8 cellular contexts compared by ENCODE assay signal in the genomic region with DNA sequence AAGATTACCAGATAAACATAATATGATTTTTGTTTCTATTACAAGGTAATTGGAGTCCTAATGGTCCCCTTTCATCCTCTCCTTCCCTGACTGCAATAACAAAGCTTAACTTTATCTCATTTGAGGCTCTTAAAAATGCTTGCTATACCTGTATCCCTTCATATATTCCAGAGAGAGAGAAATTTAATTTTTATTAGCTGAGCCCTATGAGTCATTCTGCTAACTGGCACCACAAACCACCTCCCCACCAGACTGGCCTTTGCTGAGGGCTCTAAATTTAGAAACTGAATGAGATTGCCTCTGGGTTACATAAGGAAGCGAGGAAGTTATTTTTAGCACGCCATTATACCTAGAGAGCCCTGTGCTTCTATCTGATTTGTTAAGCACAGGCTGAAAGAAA. TPM values are rescaled to one million over a fixed set of nuclear protein-coding genes. Genes with fewer than 3 reads are reported as not detected.
DNase-seq lines count a peak whose midpoint lies in the region; ATAC-seq, FAIRE-seq and TF ChIP-seq lines count a peak whose summit lies in the region.

No MANE protein-coding gene starts in this region.

- POLR2A ChIA-PET in HEK293 (lab: Yijun Ruan, JAX) = interaction anchor here (0.6 kb wide), 1 partner anchor 1247 kb away, joined by 3 read pairs; no protein-coding TSS in a partner anchor
- POLR2A ChIA-PET in activated CD4-positive, alpha-beta memory T cell treated with anti-CD3 and anti-CD28 coated beads, Interleukin-2, amount 10 ng/mL, durations not matched to agents 7 days and 5 days (lab: Charles Lee) = no interaction called here

- WGBS in pancreas, 2 donors = 1 to 6% methylated on average over 2 of the region's 2 CpGs
- 0 to 12% (median 3%) methylated on average over 2 of the region's 2 CpGs for WGBS in spleen, 5 donors

- no peak for TF ChIP-seq CTCF in HEK293 (tag by site-specific recombination; IDR thresholded peaks at IDR 0.05)
- TF ChIP-seq CTCF in pancreas (IDR thresholded peaks at IDR 0.05) = no peak
- no peak for TF ChIP-seq CTCF in spleen (IDR thresholded peaks at IDR 0.05 in 8 of 11, conservative IDR thresholded peaks at IDR 0.05 in 3 of 11)

- H3K4me3 ChIP-seq in HEK293 (ENCODE audit: low read depth, low read length) (no peak overlapping the region), pancreas (no peak overlapping the region), spleen (no peak overlapping the region)

- no peaks in the 10 kb centered on the region for H3K36me3 Mint-ChIP-seq in activated CD4-positive, alpha-beta memory T cell treated with anti-CD3 and anti-CD28 coated beads, Interleukin-2, amount 10 ng/mL, durations not matched to agents 7 days and 5 days (ENCODE audit: low read depth)

- CTCF ChIA-PET in HEK293 (lab: Yijun Ruan, JAX) = no interaction called here
- CTCF ChIA-PET in activated CD4-positive, alpha-beta memory T cell treated with anti-CD3 and anti-CD28 coated beads, Interleukin-2, amount 10 ng/mL, durations not matched to agents 7 days and 5 days (lab: Charles Lee) = no interaction called here

- no peak overlapping the region for H3K27ac Mint-ChIP-seq in activated CD4-positive, alpha-beta memory T cell treated with anti-CD3 and anti-CD28 coated beads, Interleukin-2, amount 10 ng/mL, durations not matched to agents 7 days and 5 days

- H3K4me1 ChIP-seq in HEK293 (ENCODE audit: control insufficient read depth, insufficient read depth, low read length) (no peaks in the 10 kb centered on the region), pancreas (no peaks in the 10 kb centered on the region), spleen (no peaks in the 10 kb centered on the region)

- no peaks in the 10 kb centered on the region for H3K36me3 ChIP-seq in HEK293 (ENCODE audit: control insufficient read depth in 2 of 2, insufficient read depth in 1 of 2, low read length in 2 of 2)
- H3K36me3 ChIP-seq in pancreas = no peaks in the 10 kb centered on the region
- H3K36me3 ChIP-seq in spleen = no peaks in the 10 kb centered on the region

- no peaks in the 10 kb centered on the region for H3K9me3 Mint-ChIP-seq in activated CD4-positive, alpha-beta memory T cell treated with anti-CD3 and anti-CD28 coated beads, Interleukin-2, amount 10 ng/mL, durations not matched to agents 7 days and 5 days

- no peaks in the 10 kb centered on the region for H3K4me1 Mint-ChIP-seq in activated CD4-positive, alpha-beta memory T cell treated with anti-CD3 and anti-CD28 coated beads, Interleukin-2, amount 10 ng/mL, durations not matched to agents 7 days and 5 days

- DNase-seq in COR-L47 (lab: John Stamatoyannopoulos, UW) (peak; percentile 41), NCI-H2171 (lab: John Stamatoyannopoulos, UW) (peak; percentile 6), cerebellar nuclear complex (lab: John Stamatoyannopoulos, UW) (peak; percentile 39 to 62), pancreas (peak in 2 of 6 donors; percentile 6 to 20), spleen (no peak)
- no peak for DNase-seq in activated CD4-positive, alpha-beta memory T cell treated with anti-CD3 and anti-CD28 coated beads, Interleukin-2, amount 10 ng/mL, durations not matched to agents 7 days and 5 days
- DNase-seq in activated T-cell treated with anti-CD3 and anti-CD28 coated beads, Interleukin-2, amount 50 U/mL, for 48 hours = no peak

- H3K4me3 Mint-ChIP-seq in activated CD4-positive, alpha-beta memory T cell treated with anti-CD3 and anti-CD28 coated beads, Interleukin-2, amount 10 ng/mL, durations not matched to agents 7 days and 5 days = no peak overlapping the region

- H3K27me3 ChIP-seq in pancreas (no peaks in the 10 kb centered on the region), spleen (replicated peaks in 1 of 7) (peaks cover 0 to 5% (median 0%) of the 10 kb centered on the region in 7 donors)

- H3K27ac ChIP-seq in HEK293 (ENCODE audit: extremely low read depth, low read depth, low read length) (peak overlapping the region; percentile 47), pancreas (no peak overlapping the region), spleen (no peak overlapping the region)

- ATAC-seq in pancreas = peak; percentile 79 to 98 (median 90)

- no peaks in the 10 kb centered on the region for H3K27me3 Mint-ChIP-seq in activated CD4-positive, alpha-beta memory T cell treated with anti-CD3 and anti-CD28 coated beads, Interleukin-2, amount 10 ng/mL, durations not matched to agents 7 days and 5 days

- H3K9me3 ChIP-seq in HEK293 (ENCODE audit: control insufficient read depth, insufficient read depth, low read depth, low read length) (no peaks in the 10 kb centered on the region), pancreas (no peaks in the 10 kb centered on the region), spleen (no peaks in the 10 kb centered on the region)

- FAIRE-seq in pancreas (lab: Jason Lieb, UNC) = peak; percentile 93

- intact Hi-C loops in pancreas (cut with DNase I) = no loop called here
- intact Hi-C loops in spleen (cut with DNase I; ENCODE audit: low total_unique reads) = no loop called here

- no peak for TF ChIP-seq POLR2A in spleen (IDR thresholded peaks at IDR 0.05)

TF ChIP-seq in HEK293, 187 proteins besides CTCF, POLR2A, EP300 and RAD21 (continues in another document):
- TF ChIP-seq SP7 (tag by site-specific recombination; IDR thresholded peaks at IDR 0.05) = no peak
- TF ChIP-seq ZNF660 (tag by site-specific recombination; IDR thresholded peaks at IDR 0.05) = peak; percentile 51; the same call in 1 of the 2 replicates
- TF ChIP-seq, protein P1, sequence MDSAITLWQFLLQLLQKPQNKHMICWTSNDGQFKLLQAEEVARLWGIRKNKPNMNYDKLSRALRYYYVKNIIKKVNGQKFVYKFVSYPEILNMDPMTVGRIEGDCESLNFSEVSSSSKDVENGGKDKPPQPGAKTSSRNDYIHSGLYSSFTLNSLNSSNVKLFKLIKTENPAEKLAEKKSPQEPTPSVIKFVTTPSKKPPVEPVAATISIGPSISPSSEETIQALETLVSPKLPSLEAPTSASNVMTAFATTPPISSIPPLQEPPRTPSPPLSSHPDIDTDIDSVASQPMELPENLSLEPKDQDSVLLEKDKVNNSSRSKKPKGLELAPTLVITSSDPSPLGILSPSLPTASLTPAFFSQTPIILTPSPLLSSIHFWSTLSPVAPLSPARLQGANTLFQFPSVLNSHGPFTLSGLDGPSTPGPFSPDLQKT (IDR thresholded peaks at IDR 0.05; ENCODE audit: borderline replicate concordance, low read depth, low read length) = no peak
- TF ChIP-seq, protein P2, sequence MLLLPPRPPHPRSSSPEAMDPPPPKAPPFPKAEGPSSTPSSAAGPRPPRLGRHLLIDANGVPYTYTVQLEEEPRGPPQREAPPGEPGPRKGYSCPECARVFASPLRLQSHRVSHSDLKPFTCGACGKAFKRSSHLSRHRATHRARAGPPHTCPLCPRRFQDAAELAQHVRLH (tag by site-specific recombination; IDR thresholded peaks at IDR 0.05) = no peak
- TF ChIP-seq ZNF37A (tag by site-specific recombination; IDR thresholded peaks at IDR 0.05) = no peak
- TF ChIP-seq KLF9 (tag by site-specific recombination; IDR thresholded peaks at IDR 0.05; ENCODE audit: low read depth) = no peak
- TF ChIP-seq, protein P3, sequence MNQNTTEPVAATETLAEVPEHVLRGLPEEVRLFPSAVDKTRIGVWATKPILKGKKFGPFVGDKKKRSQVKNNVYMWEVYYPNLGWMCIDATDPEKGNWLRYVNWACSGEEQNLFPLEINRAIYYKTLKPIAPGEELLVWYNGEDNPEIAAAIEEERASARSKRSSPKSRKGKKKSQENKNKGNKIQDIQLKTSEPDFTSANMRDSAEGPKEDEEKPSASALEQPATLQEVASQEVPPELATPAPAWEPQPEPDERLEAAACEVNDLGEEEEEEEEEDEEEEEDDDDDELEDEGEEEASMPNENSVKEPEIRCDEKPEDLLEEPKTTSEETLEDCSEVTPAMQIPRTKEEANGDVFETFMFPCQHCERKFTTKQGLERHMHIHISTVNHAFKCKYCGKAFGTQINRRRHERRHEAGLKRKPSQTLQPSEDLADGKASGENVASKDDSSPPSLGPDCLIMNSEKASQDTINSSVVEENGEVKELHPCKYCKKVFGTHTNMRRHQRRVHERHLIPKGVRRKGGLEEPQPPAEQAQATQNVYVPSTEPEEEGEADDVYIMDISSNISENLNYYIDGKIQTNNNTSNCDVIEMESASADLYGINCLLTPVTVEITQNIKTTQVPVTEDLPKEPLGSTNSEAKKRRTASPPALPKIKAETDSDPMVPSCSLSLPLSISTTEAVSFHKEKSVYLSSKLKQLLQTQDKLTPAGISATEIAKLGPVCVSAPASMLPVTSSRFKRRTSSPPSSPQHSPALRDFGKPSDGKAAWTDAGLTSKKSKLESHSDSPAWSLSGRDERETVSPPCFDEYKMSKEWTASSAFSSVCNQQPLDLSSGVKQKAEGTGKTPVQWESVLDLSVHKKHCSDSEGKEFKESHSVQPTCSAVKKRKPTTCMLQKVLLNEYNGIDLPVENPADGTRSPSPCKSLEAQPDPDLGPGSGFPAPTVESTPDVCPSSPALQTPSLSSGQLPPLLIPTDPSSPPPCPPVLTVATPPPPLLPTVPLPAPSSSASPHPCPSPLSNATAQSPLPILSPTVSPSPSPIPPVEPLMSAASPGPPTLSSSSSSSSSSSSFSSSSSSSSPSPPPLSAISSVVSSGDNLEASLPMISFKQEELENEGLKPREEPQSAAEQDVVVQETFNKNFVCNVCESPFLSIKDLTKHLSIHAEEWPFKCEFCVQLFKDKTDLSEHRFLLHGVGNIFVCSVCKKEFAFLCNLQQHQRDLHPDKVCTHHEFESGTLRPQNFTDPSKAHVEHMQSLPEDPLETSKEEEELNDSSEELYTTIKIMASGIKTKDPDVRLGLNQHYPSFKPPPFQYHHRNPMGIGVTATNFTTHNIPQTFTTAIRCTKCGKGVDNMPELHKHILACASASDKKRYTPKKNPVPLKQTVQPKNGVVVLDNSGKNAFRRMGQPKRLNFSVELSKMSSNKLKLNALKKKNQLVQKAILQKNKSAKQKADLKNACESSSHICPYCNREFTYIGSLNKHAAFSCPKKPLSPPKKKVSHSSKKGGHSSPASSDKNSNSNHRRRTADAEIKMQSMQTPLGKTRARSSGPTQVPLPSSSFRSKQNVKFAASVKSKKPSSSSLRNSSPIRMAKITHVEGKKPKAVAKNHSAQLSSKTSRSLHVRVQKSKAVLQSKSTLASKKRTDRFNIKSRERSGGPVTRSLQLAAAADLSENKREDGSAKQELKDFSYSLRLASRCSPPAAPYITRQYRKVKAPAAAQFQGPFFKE (tag by site-specific recombination; IDR thresholded peaks at IDR 0.05; ENCODE audit: borderline replicate concordance) = no peak
- 0 out of 2 replicates have a peak, but pooled peaks have one; percentile 12 for TF ChIP-seq WT1 (tag by site-specific recombination; IDR thresholded peaks at IDR 0.05)
- no peak for TF ChIP-seq ZNF549 (tag by site-specific recombination; IDR thresholded peaks at IDR 0.05)
- no peak for TF ChIP-seq YY1 (tag by site-specific recombination; IDR thresholded peaks at IDR 0.05)
- no peak for TF ChIP-seq ZNF366 (tag by site-specific recombination; conservative IDR thresholded peaks at IDR 0.05)
- TF ChIP-seq TCF7L2 (IDR thresholded peaks at IDR 0.05; ENCODE audit: borderline replicate concordance, low read depth, low read length) = peak; percentile 99

RNA-seq across cellular contexts. Expression of a gene that starts 27.4 kb away (rescaled TPM):
- not detected for total RNA-seq in pancreas
- polyA plus RNA-seq in pancreas = not detected
- total RNA-seq in spleen = not detected
- not detected for polyA plus RNA-seq in spleen
- total RNA-seq in activated CD4-positive, alpha-beta memory T cell treated with anti-CD3 and anti-CD28 coated beads, Interleukin-2, amount 10 ng/mL, durations not matched to agents 7 days and 5 days = not detected

Comparison
In these comparisons a context has a peak if more than half of its experiments do, and no peak if none do; other contexts are left out.
1. DNase-seq: peak in COR-L47 (single experiment), NCI-H2171 (single experiment) and cerebellar nuclear complex (2 of 2); none in spleen (single experiment), activated CD4-positive, alpha-beta memory T cell treated with anti-CD3 and anti-CD28 coated beads, Interleukin-2, amount 10 ng/mL, durations not matched to agents 7 days and 5 days (single experiment) and activated T-cell treated with anti-CD3 and anti-CD28 coated beads, Interleukin-2, amount 50 U/mL, for 48 hours (0 of 2).